27 cellular contexts compared by ENCODE assay signal in the genomic region with DNA sequence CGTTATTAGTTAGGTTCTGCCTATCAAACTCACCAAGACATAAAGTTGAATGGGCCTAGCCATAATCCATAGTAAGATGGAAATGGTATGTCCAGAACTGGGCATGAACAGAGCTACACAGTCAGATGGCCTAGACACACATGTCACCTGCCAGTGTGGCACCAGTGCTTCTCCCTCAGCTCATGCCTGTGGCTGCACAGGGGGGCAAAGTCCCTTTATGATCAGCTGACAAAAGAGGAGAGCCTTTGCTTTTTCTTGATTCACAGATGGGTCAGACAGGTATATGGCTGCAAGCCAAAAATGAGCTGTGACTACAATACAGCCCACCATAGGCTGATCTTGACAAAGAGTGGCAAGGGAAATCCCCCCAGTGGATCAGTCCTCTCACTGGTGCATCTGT.
"Had no signal": no experiment of that assay in that cellular context is flagged by ENCODE, and none has a peak within 500 bp of the region (broad histone marks: within the 10 kb centered on the region; RNA-seq: fewer than 3 reads in every experiment).

No MANE protein-coding gene starts in this region.

- ATAC-seq: foreskin keratinocyte; gastroesophageal sphincter; heart left ventricle; naive thymus-derived CD4-positive, alpha-beta T cell; sciatic nerve; stimulated activated naive CD8-positive, alpha-beta T cell treated with anti-CD3 and anti-CD28 coated beads, Interleukin-15, amount 100 ng/mL, for 72 hours had no signal

- H3K9me3 Mint-ChIP-seq: dendritic cell treated with granulocyte-macrophage colony-stimulating factor and Interleukin-4, amounts not matched to agents 40 ng/mL and 50 ng/mL, for 4 days; memory B cell; mesothelial cell of epicardium; naive thymus-derived CD4-positive, alpha-beta T cell; nephron progenitor cell; stimulated activated naive CD8-positive, alpha-beta T cell treated with anti-CD3 and anti-CD28 coated beads, Interleukin-15, amount 100 ng/mL, for 72 hours had no signal

- H3K4me1 Mint-ChIP-seq: nephron progenitor cell had no signal

- H3K9me3 ChIP-seq: colonic mucosa, esophagus muscularis mucosa, gastroesophageal sphincter, heart left ventricle, prostate gland, right atrium auricular region, spleen, thyroid gland, vagina had no signal

- H3K27ac Mint-ChIP-seq: dendritic cell treated with granulocyte-macrophage colony-stimulating factor and Interleukin-4, amounts not matched to agents 40 ng/mL and 50 ng/mL, for 4 days; memory B cell; mesothelial cell of epicardium; nephron progenitor cell had no signal

- FAIRE-seq: endothelial cell of umbilical vein, islet of Langerhans had no signal

- H3K27me3 Mint-ChIP-seq: dendritic cell treated with granulocyte-macrophage colony-stimulating factor and Interleukin-4, amounts not matched to agents 40 ng/mL and 50 ng/mL, for 4 days; memory B cell; naive thymus-derived CD4-positive, alpha-beta T cell; stimulated activated naive CD8-positive, alpha-beta T cell treated with anti-CD3 and anti-CD28 coated beads, Interleukin-15, amount 100 ng/mL, for 72 hours had no signal

- H3K36me3 Mint-ChIP-seq: mesothelial cell of epicardium had no signal

- H3K27ac ChIP-seq: colonic mucosa, esophagus muscularis mucosa, foreskin keratinocyte, gastroesophageal sphincter, heart left ventricle, prostate gland, right atrium auricular region, spleen, thyroid gland, vagina had no signal

- H3K4me3 Mint-ChIP-seq: dendritic cell treated with granulocyte-macrophage colony-stimulating factor and Interleukin-4, amounts not matched to agents 40 ng/mL and 50 ng/mL, for 4 days; memory B cell; mesothelial cell of epicardium; naive thymus-derived CD4-positive, alpha-beta T cell; nephron progenitor cell; stimulated activated naive CD8-positive, alpha-beta T cell treated with anti-CD3 and anti-CD28 coated beads, Interleukin-15, amount 100 ng/mL, for 72 hours had no signal

- H3K4me1 ChIP-seq: colonic mucosa, gastroesophageal sphincter, prostate gland had no signal

- H3K36me3 ChIP-seq: colonic mucosa, heart left ventricle, prostate gland, right atrium auricular region, thyroid gland, vagina had no signal

- H3K4me3 ChIP-seq: colonic mucosa, esophagus muscularis mucosa, gastroesophageal sphincter, heart left ventricle, lung, prostate gland, right atrium auricular region, spleen, thyroid gland, vagina had no signal

- DNase-seq: colonic mucosa; effector CD8-positive, alpha-beta T cell; foreskin keratinocyte; heart left ventricle; hippocampal formation; kidney glomerular epithelial cell; naive thymus-derived CD4-positive, alpha-beta T cell; nephron progenitor cell; nucleus accumbens; spleen; stimulated activated CD4-positive, alpha-beta T cell treated with anti-CD3 and anti-CD28 coated beads, Interleukin-4, amount 100 ng/mL, for 4 hours; stimulated activated naive CD4-positive, alpha-beta T cell; stimulated activated naive CD8-positive, alpha-beta T cell treated with anti-CD3 and anti-CD28 coated beads, Interleukin-15, amount 100 ng/mL, for 72 hours; thyroid gland; trophoblast cell had no signal

- H3K27me3 ChIP-seq: colonic mucosa, esophagus muscularis mucosa, foreskin keratinocyte, gastroesophageal sphincter, heart left ventricle, right atrium auricular region, spleen, thyroid gland, vagina had no signal
